ENCODE assay signal across 8 cellular contexts in genomic region chr1:99969729-99970591, GRCh38. TPM values are rescaled to one million over a fixed set of nuclear protein-coding genes. Genes with fewer than 3 reads are reported as not detected.
DNase-seq lines count a peak whose midpoint lies in the region; ATAC-seq and TF ChIP-seq lines count a peak whose summit lies in the region.

Gene SLC35A3, plus strand, starts transcription at chr1:99969996. Its CDS starts 23,559 bp downstream, at chr1:99993555.

- DNase-seq in COLO668 (lab: John Stamatoyannopoulos, UW; ENCODE audit: unreplicated experiment) = peak; percentile 94
- peak; percentile 88 for DNase-seq in HK-2 (ENCODE audit: unreplicated experiment)
- DNase-seq in NOMO-1 treated with dmso at 0.1 percent for 144 hours (lab: John Stamatoyannopoulos, UW; ENCODE audit: unreplicated experiment) = peak; percentile 66
- DNase-seq in activated CD8-positive, alpha-beta memory T cell treated with anti-CD3 and anti-CD28 coated beads, Interleukin-2, amount 50 U/mL, for 4 hours = peak; percentile 78
- peak; percentile 83 for DNase-seq in epithelial cell of esophagus (ENCODE audit: low read depth)
- DNase-seq in mucosa of descending colon = peak; percentile 85 to 91 (median 91)
- DNase-seq in stimulated activated CD8-positive, alpha-beta memory T cell treated with anti-CD3 and anti-CD28 coated beads, Interleukin-4, amount 100 ng/mL, for 24 hours (ENCODE audit: low read depth) = peak; percentile 74

- no peaks in the 10 kb centered on the region for H3K36me3 ChIP-seq in mucosa of descending colon (ENCODE audit: low read depth)

- ATAC-seq in GM19455 (IDR thresholded peaks at IDR 0.05; ENCODE audit: unreplicated experiment) (peak; percentile 87), mucosa of descending colon (peak; percentile 91)

- TF ChIP-seq CTCF in epithelial cell of esophagus (IDR thresholded peaks at IDR 0.05; ENCODE audit: insufficient read depth, low read depth, low read length, missing control alignments) = no peak
- no peak for TF ChIP-seq CTCF in mucosa of descending colon (IDR thresholded peaks at IDR 0.05)

- H3K4me3 ChIP-seq in epithelial cell of esophagus (ENCODE audit: low read length) (peak within 1 kb of the TSS; percentile 60), mucosa of descending colon (peak within 1 kb of the TSS; percentile 85)

- peaks cover 45% of the 10 kb centered on the region for H3K4me1 ChIP-seq in mucosa of descending colon (ENCODE audit: low read depth)

- intact Hi-C loops in mucosa of descending colon (cut with DNase I, micrococcal nuclease) = loop anchor here in 1 of 2 donors (5.0 kb wide), 1 partner anchor 67 kb away; a partner anchor contains a TSS

- no peaks in the 10 kb centered on the region for H3K9me3 ChIP-seq in mucosa of descending colon

RNA-seq across cellular contexts. Expression of gene SLC35A3, which starts in this region (rescaled TPM):
- 100 to 1,000 TPM in 2 of 3 donors, 10 to 100 TPM in 1; 86.2 to 205 (median 159) TPM for total RNA-seq in mucosa of descending colon

Comparison
In these comparisons a context has a peak if more than half of its experiments do, and no peak if none do; other contexts are left out.
1. Peak in every context shown above with its lines: DNase-seq, ATAC-seq and H3K4me3 ChIP-seq.